ENCODE assay signal across 1 cellular context in the genomic region with DNA sequence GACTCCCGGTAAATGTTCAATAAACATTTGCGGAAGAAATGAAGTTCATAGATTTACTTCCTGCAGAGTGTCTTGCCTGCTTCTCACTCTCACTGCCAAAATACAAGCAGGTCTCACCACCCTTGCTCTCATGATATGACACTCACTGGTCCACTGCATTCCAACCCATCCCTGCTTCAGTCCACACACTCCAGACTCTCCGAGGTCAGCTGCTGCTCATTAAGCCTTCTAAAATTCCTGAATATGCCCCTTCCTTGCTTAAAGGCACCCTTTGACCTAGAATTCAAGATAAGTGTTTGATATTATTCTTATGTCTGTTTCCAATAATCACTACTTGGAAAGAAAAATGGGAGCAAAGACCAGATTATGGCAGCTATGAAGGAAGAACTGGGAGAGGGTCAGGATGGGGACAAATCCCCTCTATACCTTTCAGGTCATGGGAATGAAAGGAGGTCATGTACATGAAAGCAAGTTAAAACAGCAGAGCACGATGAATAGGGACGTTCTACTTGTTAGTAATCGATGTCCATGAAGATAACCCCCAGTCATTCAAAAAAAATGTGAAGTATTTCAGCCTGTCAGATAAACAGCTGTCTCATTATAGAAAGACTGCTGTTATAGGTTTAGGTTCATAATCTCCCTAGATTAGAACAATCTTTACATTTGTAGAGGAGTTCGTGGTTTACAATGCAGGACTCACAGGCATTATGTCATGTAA.
A peak's percentile ranks its signal among the peaks of the same experiment; 100 is the strongest.
TF ChIP-seq lines count a peak whose summit lies in the region.

No MANE protein-coding gene starts in this region.

TF ChIP-seq in SK-N-SH, 30 proteins besides CTCF, POLR2A, EP300 and RAD21 (continued from another document):
- no peak for TF ChIP-seq YY1 (IDR thresholded peaks at IDR 0.05; ENCODE audit: low read depth)
- no peak for TF ChIP-seq REST (IDR thresholded peaks at IDR 0.05; ENCODE audit: low read depth, low read length)
- TF ChIP-seq ZBTB33 (IDR thresholded peaks at IDR 0.05; ENCODE audit: borderline replicate concordance, low read depth), result no peak
- TF ChIP-seq RXRA (IDR thresholded peaks at IDR 0.05; ENCODE audit: borderline replicate concordance, low read depth), result peak; percentile 43; the same call in 1 of the 2 replicates
